In genomic region chr12:106080111-106080732, GRCh38 we compare ENCODE assay signal across 11 cellular contexts. TPM values are rescaled to one million over a fixed set of nuclear protein-coding genes. Genes with fewer than 3 reads are reported as not detected.
A peak's percentile ranks its signal among the peaks of the same experiment; 100 is the strongest.
DNase-seq lines count a peak whose midpoint lies in the region; ATAC-seq lines count a peak whose summit lies in the region.
"Had no signal": no experiment of that assay in that cellular context is flagged by ENCODE, and none has a peak within 500 bp of the region (broad histone marks: within the 10 kb centered on the region; RNA-seq: fewer than 3 reads in every experiment).

No MANE protein-coding gene starts in this region.

- ATAC-seq in HG02763 (IDR thresholded peaks at IDR 0.05; ENCODE audit: unreplicated experiment) = no peak

- H3K27ac ChIP-seq in temporal lobe (ENCODE audit: low read depth, low read length) = peak overlapping the region; percentile 90
- H3K27ac ChIP-seq: epithelial cell of prostate had no signal

- DNase-seq in HCEC 1CT (peak; percentile 50), dermis blood vessel endothelial cell (peak; percentile 49), left kidney (ENCODE audit: low read depth, low spot score) (peak; percentile 30), NCI-H510A treated with DMSO at 0.1 percent for 48 hours (lab: John Stamatoyannopoulos, UW) (no peak), NCI-H446 (lab: John Stamatoyannopoulos, UW) (no peak)
- no peak for DNase-seq in activated CD4-positive, alpha-beta T cell treated with anti-CD3 and anti-CD28 coated beads for 1 hour
- DNase-seq: activated T-cell treated with anti-CD3 and anti-CD28 coated beads, Interleukin-2, amount 50 U/mL, for 1 hour; T-helper 2 cell had no signal

RNA-seq across cellular contexts. Expression of gene NUAK1, which starts 58.5 kb away (rescaled TPM):
- total RNA-seq in dermis blood vessel endothelial cell (73.9 and 158 TPM in 2 replicates), temporal lobe (35.2 TPM)

Comparison
In these comparisons a context has a peak if more than half of its experiments do, and no peak if none do; other contexts are left out.
1. DNase-seq: peak in HCEC 1CT (single experiment), dermis blood vessel endothelial cell (single experiment) and left kidney (single experiment); none in activated CD4-positive, alpha-beta T cell treated with anti-CD3 and anti-CD28 coated beads for 1 hour (single experiment), NCI-H510A treated with DMSO at 0.1 percent for 48 hours (single experiment) and NCI-H446 (0 of 2).